8 cellular contexts compared by ENCODE assay signal in the genomic region with DNA sequence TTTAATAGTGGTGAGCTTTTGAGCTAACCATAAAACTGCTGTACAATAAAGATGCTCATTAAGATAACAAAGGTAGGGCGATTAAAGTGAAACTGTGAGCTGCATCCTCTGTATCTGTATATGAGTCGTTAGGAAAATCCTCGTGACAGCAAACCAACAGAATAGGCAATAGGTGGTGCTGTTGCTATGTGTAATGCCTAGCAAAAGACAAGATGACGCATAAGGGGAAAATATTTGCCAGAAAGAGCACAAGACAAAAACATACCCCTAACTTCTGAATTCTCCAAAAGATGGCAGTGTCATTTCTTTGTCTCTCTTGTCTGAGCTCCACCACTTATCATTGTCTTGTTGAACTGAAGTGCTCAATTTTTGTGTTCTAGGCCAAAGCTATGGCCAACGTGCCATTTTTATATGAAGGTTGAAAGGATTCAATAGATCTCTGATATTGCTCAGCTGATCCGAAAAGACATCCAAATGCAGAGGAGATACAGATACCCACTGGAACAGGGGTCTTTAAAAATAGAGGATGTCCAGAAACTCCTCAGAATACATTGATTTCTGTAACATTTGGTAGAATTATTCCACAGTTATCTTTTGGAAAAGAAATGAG. TPM values are rescaled to one million over a fixed set of nuclear protein-coding genes. Genes with fewer than 3 reads are reported as not detected.
A peak's percentile ranks its signal among the peaks of the same experiment; 100 is the strongest.
DNase-seq lines count a peak whose midpoint lies in the region; ATAC-seq and TF ChIP-seq lines count a peak whose summit lies in the region.

No MANE protein-coding gene starts in this region.

- CTCF ChIA-PET in CD8-positive, alpha-beta memory T cell (lab: Charles Lee): interaction anchor here (0.6 to 6.1 kb wide), 14 partner anchors 11 to 555 kb away, joined by 3 to 48 read pairs (median 3); partner anchors contain the start of gene MKKS

- H3K9ac ChIP-seq in SK-N-MC (ENCODE audit: insufficient read length): no peak overlapping the region

- H3K9me3 Mint-ChIP-seq in CD8-positive, alpha-beta memory T cell: no peaks in the 10 kb centered on the region

- H3K27ac Mint-ChIP-seq in CD8-positive, alpha-beta memory T cell: no peak overlapping the region

- no peaks in the 10 kb centered on the region for H3K9me3 ChIP-seq in CD8-positive, alpha-beta memory T cell (ENCODE audit: low read length)
- H3K9me3 ChIP-seq in SK-N-MC (ENCODE audit: low read depth, low read length) (no peaks in the 10 kb centered on the region), thoracic aorta (no peaks in the 10 kb centered on the region)

- H3K27me3 ChIP-seq in CD8-positive, alpha-beta memory T cell (ENCODE audit: insufficient read depth, low read length, poor library complexity, severe bottlenecking): no peaks in the 10 kb centered on the region
- no peaks in the 10 kb centered on the region for H3K27me3 ChIP-seq in thoracic aorta (replicated peaks; ENCODE audit: insufficient read depth)

- DNase-seq in CD8-positive, alpha-beta memory T cell: peak in 4 of 5 donors; percentile 3 to 57 (median 50)
- peak; percentile 63 for DNase-seq in NCI-H1417 treated with DMSO at 0.1 percent for 48 hours (lab: John Stamatoyannopoulos, UW)
- DNase-seq in SK-N-MC (ENCODE audit: low read depth, low spot score): peak; percentile 92
- DNase-seq in left lobe of liver (ENCODE audit: low spot score): no peak
- no peak for DNase-seq in thoracic aorta (ENCODE audit: low spot score)

- no peaks in the 10 kb centered on the region for H3K4me1 ChIP-seq in CD8-positive, alpha-beta memory T cell (ENCODE audit: insufficient read depth, low read length)
- H3K4me1 ChIP-seq in thoracic aorta (ENCODE audit: control insufficient read depth in 1 of 2, low read depth in 2 of 2): no peaks in the 10 kb centered on the region

- no peak overlapping the region for H3K4me3 ChIP-seq in CD8-positive, alpha-beta memory T cell (ENCODE audit: low read length)
- H3K4me3 ChIP-seq in SK-N-MC (peak overlapping the region; percentile 23; the same call in 1 of the 2 replicates), thoracic aorta (peak overlapping the region; percentile 21)

- H3K36me3 ChIP-seq in CD8-positive, alpha-beta memory T cell (ENCODE audit: insufficient read depth, low read length): no peaks in the 10 kb centered on the region
- H3K36me3 ChIP-seq in SK-N-MC (ENCODE audit: insufficient read depth, low read length) (no peaks in the 10 kb centered on the region), thoracic aorta (no peaks in the 10 kb centered on the region)

- ATAC-seq in GM18858 (IDR thresholded peaks at IDR 0.05; ENCODE audit: unreplicated experiment): peak; percentile 98
- ATAC-seq in HG02970 (IDR thresholded peaks at IDR 0.05; ENCODE audit: low FRiP score, unreplicated experiment): peak; percentile 92
- peak; percentile 99 for ATAC-seq in left lobe of liver
- peak; percentile 86 for ATAC-seq in thoracic aorta (ENCODE audit: insufficient number of reproducible peaks, low FRiP score, low read depth)

- H3K4me3 Mint-ChIP-seq in CD8-positive, alpha-beta memory T cell: no peak overlapping the region

- peaks cover 3 to 8% of the 10 kb centered on the region in 2 donors for H3K27me3 Mint-ChIP-seq in CD8-positive, alpha-beta memory T cell

- no peaks in the 10 kb centered on the region for H3K36me3 Mint-ChIP-seq in CD8-positive, alpha-beta memory T cell

- peak; percentile 59 for TF ChIP-seq CTCF in thoracic aorta (IDR thresholded peaks at IDR 0.05)

- POLR2A ChIA-PET in CD8-positive, alpha-beta memory T cell (lab: Charles Lee): interaction anchor here (1.3 kb wide), 1 partner anchor 456 kb away, joined by 3 read pairs; the partner anchor contains the start of gene MKKS

- no peak overlapping the region for H3K27ac ChIP-seq in CD8-positive, alpha-beta memory T cell (ENCODE audit: low read depth, low read length)
- H3K27ac ChIP-seq in SK-N-MC (0 out of 2 replicates have a peak overlapping the region, but pooled peaks have one; percentile 44), cingulate gyrus (ENCODE audit: low read depth, low read length) (peak overlapping the region; percentile 47), thoracic aorta (no peak overlapping the region)

- no peaks in the 10 kb centered on the region for H3K4me1 Mint-ChIP-seq in CD8-positive, alpha-beta memory T cell

RNA-seq across cellular contexts. Expression of gene ANKEF1, which starts 56.3 kb away (rescaled TPM):
- total RNA-seq in CD8-positive, alpha-beta memory T cell: 1 to 10 TPM; 2.3 to 2.6 TPM
- polyA plus RNA-seq in CD8-positive, alpha-beta memory T cell: 8.4 TPM
- total RNA-seq in left lobe of liver (5.0 TPM), thoracic aorta (1 to 10 TPM in 1 of 2 donors, under 1 TPM in 1; 0.41 to 1.1 TPM)

Comparison
In these comparisons a context has a peak if more than half of its experiments do, and no peak if none do; other contexts are left out.
1. DNase-seq: peak in CD8-positive, alpha-beta memory T cell (4 of 5), NCI-H1417 treated with DMSO at 0.1 percent for 48 hours (single experiment) and SK-N-MC (single experiment); none in left lobe of liver (single experiment) and thoracic aorta (single experiment).
2. H3K27ac ChIP-seq: peak in SK-N-MC (single experiment) and cingulate gyrus (single experiment); none in CD8-positive, alpha-beta memory T cell (single experiment) and thoracic aorta (0 of 2).
3. Peak in every context shown above with its lines, with median percentiles within 50 percentile points of each other: ATAC-seq.